Comparison of ENCODE assay signal across 21 cellular contexts in the genomic region with DNA sequence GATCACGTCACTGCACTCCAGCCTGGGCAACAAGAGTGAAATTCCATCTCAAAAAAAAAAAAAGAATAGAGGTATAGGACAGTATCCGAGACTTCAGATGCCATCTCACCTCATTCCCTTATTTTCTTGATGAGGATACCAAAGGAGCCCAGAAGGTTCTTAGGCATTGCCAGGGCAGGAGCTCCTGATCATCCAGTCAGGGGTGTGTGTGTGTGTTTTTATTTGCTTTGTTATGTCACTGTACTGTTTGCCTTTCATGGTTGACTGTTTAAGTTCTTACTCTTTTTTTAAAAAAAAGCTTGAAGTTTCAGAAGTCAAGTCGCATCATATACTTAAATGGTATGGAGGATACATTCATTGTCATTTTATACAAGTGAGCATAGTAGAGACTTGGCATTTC.
"Had no signal": no experiment of that assay in that cellular context is flagged by ENCODE, and none has a peak within 500 bp of the region (broad histone marks: within the 10 kb centered on the region; RNA-seq: fewer than 3 reads in every experiment).

No MANE protein-coding gene starts in this region.

- H3K9me3 Mint-ChIP-seq: activated B cell treated with CpG ODN at 0.5 μM for 24 hours; activated T-cell treated with anti-CD3 and anti-CD28 coated beads, Interleukin-2, amount 50 U/mL, for 72 hours; IgD-negative memory B cell had no signal

- H3K4me2 ChIP-seq: KMS-11 had no signal

- H3K9me3 ChIP-seq: adrenal gland had no signal

- H3K4me1 ChIP-seq: adrenal gland had no signal

- H3K27me3 Mint-ChIP-seq: activated B cell treated with CpG ODN at 0.5 μM for 24 hours; activated naive CD8-positive, alpha-beta T cell treated with anti-CD3 and anti-CD28 coated beads, Interleukin-2, amount 10 ng/mL, durations not matched to agents 7 days and 5 days; IgD-negative memory B cell had no signal

- H3K4me3 ChIP-seq: adrenal gland had no signal

- DNase-seq: activated B cell treated with CpG ODN at 0.5 μM for 24 hours; activated CD4-positive, alpha-beta T cell treated with anti-CD3 and anti-CD28 coated beads for 1 hour; activated CD4-positive, alpha-beta T cell treated with anti-CD3 and anti-CD28 coated beads, Interleukin-2, amount 50 U/mL, for 4 hours; activated CD8-positive, alpha-beta memory T cell treated with anti-CD3 and anti-CD28 coated beads for 24 hours; activated naive CD4-positive, alpha-beta T cell treated with anti-CD3 and anti-CD28 coated beads, Interleukin-2, amount 50 U/mL, for 16 hours; activated naive CD8-positive, alpha-beta T cell treated with anti-CD3 and anti-CD28 coated beads, Interleukin-2, amount 10 ng/mL, durations not matched to agents 7 days and 5 days; activated T-cell treated with anti-CD3 and anti-CD28 coated beads, Interleukin-2, amount 50 U/mL, for 72 hours; adrenal gland; anterior cingulate cortex; cerebellar nuclear complex; NCI-H1105 treated with DMSO at 0.1 percent for 48 hours; NCI-H1436 treated with DMSO at 0.1 percent for 48 hours; NCI-H187; NCI-H2081 treated with DMSO at 0.1 percent for 48 hours; NCI-H446; NCI-H524; SIG-M5; T-helper 2 cell; T1000 had no signal

- ATAC-seq: activated T-cell treated with anti-CD3 and anti-CD28 coated beads, Interleukin-2, amount 50 U/mL, for 72 hours had no signal

- H3K27ac ChIP-seq: adrenal gland, KMS-11 had no signal

- H3K27me3 ChIP-seq: adrenal gland had no signal

- H3K4me3 Mint-ChIP-seq: activated B cell treated with CpG ODN at 0.5 μM for 24 hours; activated naive CD8-positive, alpha-beta T cell treated with anti-CD3 and anti-CD28 coated beads, Interleukin-2, amount 10 ng/mL, durations not matched to agents 7 days and 5 days had no signal

- H3K27ac Mint-ChIP-seq: activated B cell treated with CpG ODN at 0.5 μM for 24 hours; activated T-cell treated with anti-CD3 and anti-CD28 coated beads, Interleukin-2, amount 50 U/mL, for 72 hours; IgD-negative memory B cell had no signal
